In genomic region chr3:141246958-141247301, GRCh38 we compare ENCODE assay signal across 17 cellular contexts. TPM values are rescaled to one million over a fixed set of nuclear protein-coding genes. Genes with fewer than 3 reads are reported as not detected.
DNase-seq lines count a peak whose midpoint lies in the region; ATAC-seq and TF ChIP-seq lines count a peak whose summit lies in the region.
"Had no signal": no experiment of that assay in that cellular context is flagged by ENCODE, and none has a peak within 500 bp of the region (broad histone marks: within the 10 kb centered on the region; RNA-seq: fewer than 3 reads in every experiment).

No MANE protein-coding gene starts in this region.

- no peak overlapping the region for H2AFZ ChIP-seq in neural progenitor cell (replicated peaks)

- H3K9me3 ChIP-seq in CD8-positive, alpha-beta T cell (ENCODE audit: low read length), result no peaks in the 10 kb centered on the region
- H3K9me3 ChIP-seq in KOPT-K1 (ENCODE audit: insufficient read depth, low read length, poor library complexity, severe bottlenecking) (no peaks in the 10 kb centered on the region), neural progenitor cell (ENCODE audit: low read depth) (no peaks in the 10 kb centered on the region), skeletal muscle tissue (ENCODE audit: control insufficient read depth in 3 of 3, low read length in 3 of 3) (no peaks in the 10 kb centered on the region)

- H3K9ac ChIP-seq in neural progenitor cell, result no peak overlapping the region
- peak overlapping the region in 1 of 3 donors; percentile 55 for H3K9ac ChIP-seq in skeletal muscle tissue (ENCODE audit: low read depth in 1 of 3, low read length in 3 of 3)

- H3K79me2 ChIP-seq in neural progenitor cell (ENCODE audit: low read depth), result no peaks in the 10 kb centered on the region

- no peak overlapping the region for H3K4me3 Mint-ChIP-seq in CD8-positive, alpha-beta T cell
- H3K4me3 Mint-ChIP-seq in neural progenitor cell (no peak overlapping the region), glutamatergic neuron (ENCODE audit: unreplicated experiment) (no peak overlapping the region)
- H3K4me3 Mint-ChIP-seq: B cell; CD4-positive, alpha-beta T cell; HFFc6 had no signal

- peaks cover 25% of the 10 kb centered on the region for H3K4me1 Mint-ChIP-seq in CD8-positive, alpha-beta T cell (ENCODE audit: low read depth)
- peaks cover 23% of the 10 kb centered on the region for H3K4me1 Mint-ChIP-seq in neural progenitor cell
- H3K4me1 Mint-ChIP-seq in glutamatergic neuron (ENCODE audit: low read depth, unreplicated experiment), result peaks cover 3% of the 10 kb centered on the region
- H3K4me1 Mint-ChIP-seq: B cell had no signal

- no peak overlapping the region for H3K27ac ChIP-seq in CD8-positive, alpha-beta T cell (ENCODE audit: low read depth, low read length)
- H3K27ac ChIP-seq in KOPT-K1 (ENCODE audit: low read depth, low read length, poor library complexity, severe bottlenecking) (peak overlapping the region; percentile 14), neural progenitor cell (no peak overlapping the region), skeletal muscle tissue (ENCODE audit: low read depth, low read length) (peak overlapping the region; percentile 64)

- peaks cover 17% of the 10 kb centered on the region for H3K4me1 ChIP-seq in CD8-positive, alpha-beta T cell (ENCODE audit: insufficient read depth, low read length)
- H3K4me1 ChIP-seq in neural progenitor cell, result no peaks in the 10 kb centered on the region
- peaks cover 28 to 33% (median 32%) of the 10 kb centered on the region in 3 donors for H3K4me1 ChIP-seq in skeletal muscle tissue (ENCODE audit: control insufficient read depth in 3 of 3, insufficient read depth in 3 of 3, low read length in 3 of 3)

- H3K36me3 ChIP-seq in CD8-positive, alpha-beta T cell (ENCODE audit: insufficient read depth, low read length), result no peaks in the 10 kb centered on the region
- H3K36me3 ChIP-seq in KOPT-K1 (ENCODE audit: insufficient read depth, low read length) (peaks cover 96% of the 10 kb centered on the region), neural progenitor cell (no peaks in the 10 kb centered on the region), skeletal muscle tissue (ENCODE audit: control insufficient read depth in 3 of 3, insufficient read depth in 3 of 3, low read length in 3 of 3) (no peaks in the 10 kb centered on the region)

- no peak for TF ChIP-seq CTCF in CD8-positive, alpha-beta T cell (IDR thresholded peaks at IDR 0.05)
- TF ChIP-seq CTCF in neural progenitor cell (IDR thresholded peaks at IDR 0.05) (no peak), glutamatergic neuron (IDR thresholded peaks at IDR 0.05; ENCODE audit: partially characterized antibody, unreplicated experiment) (no peak)

- no peak overlapping the region for H3K4me3 ChIP-seq in CD8-positive, alpha-beta T cell (ENCODE audit: low read depth, low read length)
- no peak overlapping the region for H3K4me3 ChIP-seq in neural progenitor cell
- H3K4me3 ChIP-seq in skeletal muscle tissue (ENCODE audit: low read length in 3 of 3), result no peak overlapping the region

- H3K36me3 Mint-ChIP-seq in CD8-positive, alpha-beta T cell, result peaks cover 28% of the 10 kb centered on the region
- peaks cover 11% of the 10 kb centered on the region for H3K36me3 Mint-ChIP-seq in neural progenitor cell
- no peaks in the 10 kb centered on the region for H3K36me3 Mint-ChIP-seq in glutamatergic neuron (ENCODE audit: unreplicated experiment)

- H3K27me3 Mint-ChIP-seq in CD8-positive, alpha-beta T cell (ENCODE audit: low read depth), result no peaks in the 10 kb centered on the region
- H3K27me3 Mint-ChIP-seq in neural progenitor cell (ENCODE audit: insufficient read depth, low read depth) (no peaks in the 10 kb centered on the region), glutamatergic neuron (ENCODE audit: unreplicated experiment) (peaks cover 2% of the 10 kb centered on the region)
- H3K27me3 Mint-ChIP-seq: B cell; CD4-positive, alpha-beta T cell had no signal

- intact Hi-C loops in CD8-positive, alpha-beta T cell (cut with DNase I, micrococcal nuclease), result no loop called here

- H3K27ac Mint-ChIP-seq in CD8-positive, alpha-beta T cell, result peak overlapping the region; percentile 5
- H3K27ac Mint-ChIP-seq in neural progenitor cell, result peak overlapping the region; percentile 37
- H3K27ac Mint-ChIP-seq in glutamatergic neuron (ENCODE audit: unreplicated experiment), result no peak overlapping the region
- H3K27ac Mint-ChIP-seq: B cell; CD4-positive, alpha-beta T cell; HFFc6 had no signal

- no peaks in the 10 kb centered on the region for H3K9me3 Mint-ChIP-seq in CD8-positive, alpha-beta T cell
- H3K9me3 Mint-ChIP-seq in neural progenitor cell (no peaks in the 10 kb centered on the region), glutamatergic neuron (ENCODE audit: unreplicated experiment) (peaks cover 4% of the 10 kb centered on the region)
- H3K9me3 Mint-ChIP-seq: CD4-positive, alpha-beta T cell; HFFc6 had no signal

- DNase-seq in CD8-positive, alpha-beta T cell, result no peak
- DNase-seq in neural progenitor cell (ENCODE audit: low spot score), result no peak
- no peak for DNase-seq in hippocampal formation (lab: John Stamatoyannopoulos, UW)
- DNase-seq in glutamatergic neuron, result no peak
- DNase-seq in NCI-H526 (lab: John Stamatoyannopoulos, UW), result no peak
- DNase-seq in HUDEP-2 (lab: John Stamatoyannopoulos, UW; ENCODE audit: unreplicated experiment in 76 of 76), result no peak
- DNase-seq: ACHN; C1 segment of cervical spinal cord; CD4-positive, alpha-beta T cell; DMS153; DMS79 treated with DMSO at 0.1 percent for 48 hours; GF-D8; HCEC 1CT; HFFc6 had no signal

- CTCF ChIA-PET in CD8-positive, alpha-beta T cell (lab: Charles Lee), result interaction anchor here (0.9 to 8.1 kb wide), 6 partner anchors 9 to 206 kb away, joined by 3 to 60 read pairs (median 8); partner anchors contain the start of gene PXYLP1

- POLR2A ChIA-PET in CD8-positive, alpha-beta T cell (lab: Charles Lee), result interaction anchor here (1.4 to 2.5 kb wide), 3 partner anchors 15 to 20 kb away, joined by 4 to 19 read pairs (median 14); partner anchors contain the start of gene PXYLP1

- no peak for ATAC-seq in CD8-positive, alpha-beta T cell

- H4K20me1 ChIP-seq in neural progenitor cell (ENCODE audit: low read depth), result no peaks in the 10 kb centered on the region

- no peaks in the 10 kb centered on the region for H3K27me3 ChIP-seq in CD8-positive, alpha-beta T cell (ENCODE audit: insufficient read depth, low read length)
- H3K27me3 ChIP-seq in neural progenitor cell (no peaks in the 10 kb centered on the region), skeletal muscle tissue (ENCODE audit: control insufficient read depth in 3 of 3, insufficient read depth in 3 of 3, low read length in 3 of 3) (no peaks in the 10 kb centered on the region)

- peaks cover 4% of the 10 kb centered on the region for H3F3A ChIP-seq in neural progenitor cell (ENCODE audit: low read depth)

- H3K4me2 ChIP-seq in neural progenitor cell, result no peak overlapping the region

RNA-seq across cellular contexts. Expression of gene PXYLP1, which starts 15.3 kb away (rescaled TPM):
- 10 to 100 TPM; 14.5 to 21.8 TPM for total RNA-seq in CD8-positive, alpha-beta T cell
- total RNA-seq in neural progenitor cell (ENCODE audit: low replicate concordance), result 30.5 and 36.3 TPM in 2 replicates
- 17.2 TPM for total RNA-seq in skeletal muscle tissue
- total RNA-seq in glutamatergic neuron (ENCODE audit: unreplicated experiment), result 42.7 TPM

Comparison
In these comparisons a context has a peak if more than half of its experiments do, and no peak if none do; other contexts are left out.
1. H3K27ac ChIP-seq: peak in KOPT-K1 (single experiment) and skeletal muscle tissue (single experiment); none in CD8-positive, alpha-beta T cell (single experiment) and neural progenitor cell (single experiment).